1 cellular context compared by ENCODE assay signal in genomic region chr14:92500491-92500941, GRCh38.
A peak's percentile ranks its signal among the peaks of the same experiment; 100 is the strongest.
TF ChIP-seq lines count a peak whose summit lies in the region.

No MANE protein-coding gene starts in this region.

TF ChIP-seq in HepG2, 621 proteins besides CTCF, POLR2A, EP300 and RAD21 (continued from another document and continues in another):
- TF ChIP-seq DR1 (CRISPR knock-in tag; IDR thresholded peaks at IDR 0.05): no peak
- TF ChIP-seq GRHL1 (CRISPR knock-in tag; conservative IDR thresholded peaks at IDR 0.05): no peak
- TF ChIP-seq KLF6 (CRISPR knock-in tag; IDR thresholded peaks at IDR 0.05): no peak
- TF ChIP-seq FOXK2 (IDR thresholded peaks at IDR 0.05): no peak
- no peak for TF ChIP-seq HIVEP1 (CRISPR knock-in tag; IDR thresholded peaks at IDR 0.05)
- TF ChIP-seq SAP130 (CRISPR knock-in tag; IDR thresholded peaks at IDR 0.05; ENCODE audit: low read depth): peak; percentile 30; the same call in 1 of the 2 replicates
- TF ChIP-seq SETDB1 (CRISPR knock-in tag; IDR thresholded peaks at IDR 0.05; ENCODE audit: borderline replicate concordance): no peak
- no peak for TF ChIP-seq ZNF207 (IDR thresholded peaks at IDR 0.05; ENCODE audit: borderline replicate concordance)
- peak; percentile 32; the same call in 1 of the 2 replicates for TF ChIP-seq RXRB (CRISPR knock-in tag; IDR thresholded peaks at IDR 0.05; ENCODE audit: borderline replicate concordance)
- no peak for TF ChIP-seq SMAD3 (CRISPR knock-in tag; IDR thresholded peaks at IDR 0.05)
- TF ChIP-seq MED13 (CRISPR knock-in tag; IDR thresholded peaks at IDR 0.05): no peak
- TF ChIP-seq JUNB (CRISPR knock-in tag; IDR thresholded peaks at IDR 0.05; ENCODE audit: borderline replicate concordance): no peak
- TF ChIP-seq PAXIP1 (CRISPR knock-in tag; conservative IDR thresholded peaks at IDR 0.05): no peak
- no peak for TF ChIP-seq CENPBD1 (CRISPR knock-in tag; IDR thresholded peaks at IDR 0.05; ENCODE audit: borderline replicate concordance, low read depth)
- TF ChIP-seq ZBTB2 (CRISPR knock-in tag; IDR thresholded peaks at IDR 0.05; ENCODE audit: low read depth): no peak
- TF ChIP-seq ZNF768 (CRISPR knock-in tag; IDR thresholded peaks at IDR 0.05): 0 out of 2 replicates have a peak, but pooled peaks have one; percentile 11
- TF ChIP-seq ISX (CRISPR knock-in tag; conservative IDR thresholded peaks at IDR 0.05): no peak
- TF ChIP-seq ZNF724P (CRISPR knock-in tag; IDR thresholded peaks at IDR 0.05; ENCODE audit: borderline replicate concordance): no peak
- no peak for TF ChIP-seq SMAD1 (CRISPR knock-in tag; IDR thresholded peaks at IDR 0.05; ENCODE audit: borderline replicate concordance, low read depth)
- TF ChIP-seq THYN1 (CRISPR knock-in tag; IDR thresholded peaks at IDR 0.05; ENCODE audit: borderline replicate concordance, low read depth): no peak
- no peak for TF ChIP-seq ZBTB3 (CRISPR knock-in tag; IDR thresholded peaks at IDR 0.05; ENCODE audit: borderline replicate concordance, low read depth)
- TF ChIP-seq ZNF687 (CRISPR knock-in tag; IDR thresholded peaks at IDR 0.05): peak; percentile 53
- TF ChIP-seq CC2D1A (CRISPR knock-in tag; IDR thresholded peaks at IDR 0.05): no peak
- TF ChIP-seq ZNF275 (CRISPR knock-in tag; IDR thresholded peaks at IDR 0.05; ENCODE audit: borderline replicate concordance): no peak
- no peak for TF ChIP-seq SUZ12 (IDR thresholded peaks at IDR 0.05; ENCODE audit: low read depth, low read length)
- no peak for TF ChIP-seq ZSCAN25 (CRISPR knock-in tag; IDR thresholded peaks at IDR 0.05)
- TF ChIP-seq ISL2 (CRISPR knock-in tag; IDR thresholded peaks at IDR 0.05): no peak
- 0 out of 2 replicates have a peak, but pooled peaks have one; percentile 21 for TF ChIP-seq HDAC2 (CRISPR knock-in tag; IDR thresholded peaks at IDR 0.05)
- TF ChIP-seq TRIM24 (CRISPR knock-in tag; IDR thresholded peaks at IDR 0.05): no peak
- peak; percentile 31; the same call in 1 of the 2 replicates for TF ChIP-seq ZFX (CRISPR knock-in tag; IDR thresholded peaks at IDR 0.05; ENCODE audit: low read depth)
- no peak for TF ChIP-seq ZNF350 (CRISPR knock-in tag; IDR thresholded peaks at IDR 0.05; ENCODE audit: borderline replicate concordance, low read depth)
- TF ChIP-seq NFE2 (CRISPR knock-in tag; IDR thresholded peaks at IDR 0.05): no peak
- TF ChIP-seq RBAK (CRISPR knock-in tag; IDR thresholded peaks at IDR 0.05): no peak
- no peak for TF ChIP-seq TBX2 (CRISPR knock-in tag; IDR thresholded peaks at IDR 0.05; ENCODE audit: borderline replicate concordance)
- TF ChIP-seq ZNF530 (CRISPR knock-in tag; IDR thresholded peaks at IDR 0.05; ENCODE audit: low read depth): no peak
- no peak for TF ChIP-seq KDM6A (CRISPR knock-in tag; IDR thresholded peaks at IDR 0.05; ENCODE audit: low read depth)
- no peak for TF ChIP-seq ZNF646 (CRISPR knock-in tag; IDR thresholded peaks at IDR 0.05)
- TF ChIP-seq ZC3H4 (CRISPR knock-in tag; IDR thresholded peaks at IDR 0.05; ENCODE audit: borderline replicate concordance): no peak
- no peak for TF ChIP-seq ZBTB39 (CRISPR knock-in tag; IDR thresholded peaks at IDR 0.05)
- no peak for TF ChIP-seq WIZ (CRISPR knock-in tag; IDR thresholded peaks at IDR 0.05)
